Comparison of ENCODE assay signal across 29 cellular contexts in genomic region chr13:105338044-105338443, GRCh38.
"Had no signal": no experiment of that assay in that cellular context is flagged by ENCODE, and none has a peak within 500 bp of the region (broad histone marks: within the 10 kb centered on the region; RNA-seq: fewer than 3 reads in every experiment).

No MANE protein-coding gene starts in this region.

- H3K27ac ChIP-seq: breast epithelium, foreskin keratinocyte, heart left ventricle, neural progenitor cell, parathyroid adenoma, psoas muscle, thoracic aorta, uterus had no signal

- H3K4me3 ChIP-seq: breast epithelium, heart left ventricle, neural progenitor cell, psoas muscle, thoracic aorta, uterus had no signal

- ATAC-seq: esophagus mucosa; foreskin keratinocyte; heart left ventricle; psoas muscle; stimulated activated naive CD8-positive, alpha-beta T cell treated with anti-CD3 and anti-CD28 coated beads, Interleukin-15, Interleukin-2, amounts not matched to agents 100 U/mL and 50 U/mL, for 24 hours had no signal

- H3K4me1 ChIP-seq: breast epithelium, foreskin keratinocyte, neural progenitor cell, parathyroid adenoma, psoas muscle, uterus had no signal

- H3K9me3 ChIP-seq: breast epithelium, heart left ventricle, psoas muscle, thoracic aorta, uterus had no signal

- FAIRE-seq: astrocyte, kidney had no signal

- H3K79me2 ChIP-seq: parathyroid adenoma had no signal

- H3K9ac ChIP-seq: neural progenitor cell, parathyroid adenoma had no signal

- H3K36me3 ChIP-seq: breast epithelium, heart left ventricle, neural progenitor cell, thoracic aorta, uterus had no signal

- H3K4me2 ChIP-seq: neural progenitor cell had no signal

- H2AFZ ChIP-seq: neural progenitor cell, parathyroid adenoma had no signal

- H3K27me3 ChIP-seq: breast epithelium, foreskin keratinocyte, heart left ventricle, neural progenitor cell, uterus had no signal

- DNase-seq: activated CD4-positive, alpha-beta memory T cell treated with anti-CD3 and anti-CD28 coated beads for 36 hours; activated CD4-positive, alpha-beta T cell treated with anti-CD3 and anti-CD28 coated beads, Interleukin-2, amount 10 ng/mL, durations not matched to agents 24 days and 14 days; activated CD4-positive, CD25-positive, alpha-beta regulatory T cell treated with anti-CD3 and anti-CD28 coated beads, Interleukin-2, amount 50 U/mL, for 72 hours; activated CD8-positive, alpha-beta memory T cell treated with anti-CD3 and anti-CD28 coated beads, Interleukin-2, amount 50 U/mL, for 4 hours; activated effector memory CD4-positive, alpha-beta T cell treated with anti-CD3 and anti-CD28 coated beads, Interleukin-2, amount 50 U/mL, for 16 hours; activated naive CD4-positive, alpha-beta T cell treated with anti-CD3 and anti-CD28 coated beads for 36 hours; activated naive CD8-positive, alpha-beta T cell treated with anti-CD3 and anti-CD28 coated beads, Interleukin-2, amount 10 ng/mL, durations not matched to agents 7 days and 5 days; activated T-cell treated with anti-CD3 and anti-CD28 coated beads, Interleukin-2, amount 50 U/mL, for 1 hour; amniotic stem cell; central memory CD4-positive, alpha-beta T cell; endodermal cell; foreskin keratinocyte; heart left ventricle; hypothalamus; immature natural killer cell; kidney; midbrain; occipital lobe; psoas muscle; stimulated activated CD4-positive, alpha-beta T cell treated with anti-CD3 and anti-CD28 coated beads, Interleukin-2, amount 100 ng/mL, for 48 hours; stimulated activated naive CD8-positive, alpha-beta T cell treated with anti-CD3 and anti-CD28 coated beads, Interleukin-15, Interleukin-2, amounts not matched to agents 100 U/mL and 50 U/mL, for 24 hours; T-helper 2 cell; uterus had no signal
